Comparison of ENCODE assay signal across 20 cellular contexts in genomic region chr2:170224692-170225091, GRCh38. TPM values are rescaled to one million over a fixed set of nuclear protein-coding genes. Genes with fewer than 3 reads are reported as not detected.
A peak's percentile ranks its signal among the peaks of the same experiment; 100 is the strongest.
DNase-seq lines count a peak whose midpoint lies in the region; ATAC-seq and TF ChIP-seq lines count a peak whose summit lies in the region.
"Had no signal": no experiment of that assay in that cellular context is flagged by ENCODE, and none has a peak within 500 bp of the region (broad histone marks: within the 10 kb centered on the region; RNA-seq: fewer than 3 reads in every experiment).

No MANE protein-coding gene starts in this region.

- H3K27me3 Mint-ChIP-seq in osteocyte (ENCODE audit: unreplicated experiment): no peaks in the 10 kb centered on the region

- H3K4me3 ChIP-seq in AG10803 (ENCODE audit: low read length): no peak overlapping the region
- H3K4me3 ChIP-seq: gastroesophageal sphincter, lower lobe of right lung, SJSA1, suprapubic skin had no signal

- no peak for TF ChIP-seq CTCF in AG10803 (conservative IDR thresholded peaks at IDR 0.05; ENCODE audit: low read length)
- TF ChIP-seq CTCF in osteocyte (IDR thresholded peaks at IDR 0.05): no peak

- no peak overlapping the region for H3K4me3 Mint-ChIP-seq in osteocyte (ENCODE audit: unreplicated experiment)
- H3K4me3 Mint-ChIP-seq: CD8-positive, alpha-beta memory T cell; naive thymus-derived CD4-positive, alpha-beta T cell had no signal

- no peak for ATAC-seq in GM19463 (IDR thresholded peaks at IDR 0.05; ENCODE audit: unreplicated experiment)
- ATAC-seq: activated CD4-positive, CD25-positive, alpha-beta regulatory T cell treated with anti-CD3 and anti-CD28 coated beads, Interleukin-2, amount 50 U/mL, for 24 hours; gastroesophageal sphincter; lower lobe of right lung; naive thymus-derived CD4-positive, alpha-beta T cell had no signal

- peak; percentile 23 for DNase-seq in AG10803 (ENCODE audit: low read depth)
- DNase-seq in NCI-H1105 (lab: John Stamatoyannopoulos, UW): peak; percentile 85
- DNase-seq in NCI-H524 treated with DMSO at 0.1 percent for 48 hours (lab: John Stamatoyannopoulos, UW): peak; percentile 81
- DNase-seq in globus pallidus (ENCODE audit: low spot score): peak; percentile 64
- no peak for DNase-seq in osteocyte (ENCODE audit: extremely low spot score, unreplicated experiment)
- DNase-seq in stimulated activated CD4-positive, alpha-beta T cell treated with anti-CD3 and anti-CD28 coated beads, Interleukin-2, amount 100 ng/mL, for 48 hours: no peak
- no peak for DNase-seq in kidney glomerular epithelial cell (lab: John Stamatoyannopoulos, UW)
- DNase-seq: activated effector memory CD4-positive, alpha-beta T cell treated with Interleukin-2 at 50 U/mL for 16 hours; CD8-positive, alpha-beta memory T cell; lower lobe of right lung; naive thymus-derived CD4-positive, alpha-beta T cell; NCI-H510A; small intestine; T-helper 9 cell had no signal

- no peaks in the 10 kb centered on the region for H3K36me3 Mint-ChIP-seq in osteocyte (ENCODE audit: unreplicated experiment)
- H3K36me3 Mint-ChIP-seq: CD8-positive, alpha-beta memory T cell; naive thymus-derived CD4-positive, alpha-beta T cell had no signal

- H3K9me3 Mint-ChIP-seq in osteocyte (ENCODE audit: unreplicated experiment): no peaks in the 10 kb centered on the region
- H3K9me3 Mint-ChIP-seq: CD8-positive, alpha-beta memory T cell; naive thymus-derived CD4-positive, alpha-beta T cell had no signal

- H3K27ac Mint-ChIP-seq in osteocyte (ENCODE audit: unreplicated experiment): no peak overlapping the region
- H3K27ac Mint-ChIP-seq: CD8-positive, alpha-beta memory T cell; naive thymus-derived CD4-positive, alpha-beta T cell had no signal

- peaks cover 20% of the 10 kb centered on the region for H3K4me1 Mint-ChIP-seq in osteocyte (ENCODE audit: unreplicated experiment)
- H3K4me1 Mint-ChIP-seq: CD8-positive, alpha-beta memory T cell had no signal

RNA-seq across cellular contexts. Expression of gene MYO3B, which starts 46.7 kb away (rescaled TPM):
- total RNA-seq in osteocyte: not detected in 2 replicates
- total RNA-seq: gastroesophageal sphincter, lower lobe of right lung, M059J, SJSA1 had no signal

Comparison
In these comparisons a context has a peak if more than half of its experiments do, and no peak if none do; other contexts are left out.
1. DNase-seq: peak in AG10803 (single experiment), NCI-H1105 (single experiment), NCI-H524 treated with DMSO at 0.1 percent for 48 hours (single experiment) and globus pallidus (single experiment); none in osteocyte (single experiment), stimulated activated CD4-positive, alpha-beta T cell treated with anti-CD3 and anti-CD28 coated beads, Interleukin-2, amount 100 ng/mL, for 48 hours (0 of 2) and kidney glomerular epithelial cell (single experiment).